8 cellular contexts compared by ENCODE assay signal in genomic region chr17:75456417-75457046, GRCh38. TPM values are rescaled to one million over a fixed set of nuclear protein-coding genes. Genes with fewer than 3 reads are reported as not detected.
DNase-seq lines count a peak whose midpoint lies in the region; ATAC-seq and TF ChIP-seq lines count a peak whose summit lies in the region.

TSS of gene TMEM94 (plus strand) at chr17:75456635. CDS start at chr17:75471906, 15,271 bp downstream.

- peak; percentile 99 for DNase-seq in ELF-1 (ENCODE audit: low read depth, low spot score)
- peak; percentile 98 for DNase-seq in H7
- peak; percentile 96 for DNase-seq in MG63
- DNase-seq in SHP77 treated with DMSO at 0.1 percent for 48 hours (lab: John Stamatoyannopoulos, UW), result peak; percentile 99
- DNase-seq in activated effector memory CD4-positive, alpha-beta T cell treated with anti-CD3 and anti-CD28 coated beads, Interleukin-2, amount 50 U/mL, for 16 hours, result peak; percentile 95
- peak; percentile 97 for DNase-seq in fibroblast of the conjunctiva (ENCODE audit: low read depth)
- peak; percentile 89 for DNase-seq in nephron progenitor cell
- DNase-seq in stimulated activated naive CD8-positive, alpha-beta T cell treated with anti-CD3 and anti-CD28 coated beads, Interleukin-15, amount 100 ng/mL, for 72 hours, result peak; percentile 87 to 95

- H3K36me3 Mint-ChIP-seq in nephron progenitor cell (ENCODE audit: low read depth), result peaks cover 8% of the 10 kb centered on the region

- H3K36me3 ChIP-seq in H7 (replicated peaks; ENCODE audit: control insufficient read depth, insufficient read depth, low read length), result no peaks in the 10 kb centered on the region
- H3K36me3 ChIP-seq in MG63, result no peaks in the 10 kb centered on the region

- ATAC-seq in stimulated activated naive CD8-positive, alpha-beta T cell treated with anti-CD3 and anti-CD28 coated beads, Interleukin-15, amount 100 ng/mL, for 72 hours, result peak; percentile 99

- peak within 1 kb of the TSS; percentile 90 for H3K4me3 Mint-ChIP-seq in nephron progenitor cell
- H3K4me3 Mint-ChIP-seq in stimulated activated naive CD8-positive, alpha-beta T cell treated with anti-CD3 and anti-CD28 coated beads, Interleukin-15, amount 100 ng/mL, for 72 hours, result peak within 1 kb of the TSS; percentile 98

- H3K27ac Mint-ChIP-seq in nephron progenitor cell, result peak within 1 kb of the TSS; percentile 95
- H3K27ac Mint-ChIP-seq in stimulated activated naive CD8-positive, alpha-beta T cell treated with anti-CD3 and anti-CD28 coated beads, Interleukin-15, amount 100 ng/mL, for 72 hours, result peak within 1 kb of the TSS; percentile 98

- H3K9me3 Mint-ChIP-seq in nephron progenitor cell, result no peaks in the 10 kb centered on the region
- no peaks in the 10 kb centered on the region for H3K9me3 Mint-ChIP-seq in stimulated activated naive CD8-positive, alpha-beta T cell treated with anti-CD3 and anti-CD28 coated beads, Interleukin-15, amount 100 ng/mL, for 72 hours

- peaks cover 6% of the 10 kb centered on the region for H3K27me3 Mint-ChIP-seq in nephron progenitor cell (ENCODE audit: low read depth, poor library complexity)
- no peaks in the 10 kb centered on the region for H3K27me3 Mint-ChIP-seq in stimulated activated naive CD8-positive, alpha-beta T cell treated with anti-CD3 and anti-CD28 coated beads, Interleukin-15, amount 100 ng/mL, for 72 hours

- H3K27me3 ChIP-seq in H7 (ENCODE audit: control insufficient read depth, insufficient read depth, low read length) (no peaks in the 10 kb centered on the region), MG63 (no peaks in the 10 kb centered on the region)

- no peaks in the 10 kb centered on the region for H3K9me3 ChIP-seq in MG63

- TF ChIP-seq CTCF in nephron progenitor cell (IDR thresholded peaks at IDR 0.05), result no peak

- H3K4me1 Mint-ChIP-seq in nephron progenitor cell, result peaks cover 65% of the 10 kb centered on the region
- H3K4me1 Mint-ChIP-seq in stimulated activated naive CD8-positive, alpha-beta T cell treated with anti-CD3 and anti-CD28 coated beads, Interleukin-15, amount 100 ng/mL, for 72 hours, result peaks cover 38% of the 10 kb centered on the region

- peak within 1 kb of the TSS; percentile 69 for H3K4me3 ChIP-seq in H7 (ENCODE audit: insufficient read depth, low read depth, low read length)
- peak within 1 kb of the TSS; percentile 87 for H3K4me3 ChIP-seq in MG63

RNA-seq across cellular contexts. Expression of gene TMEM94, which starts in this region (rescaled TPM):
- total RNA-seq in H7 (2014; rRNA removed; shearing (Covaris generic)), result 58.2 and 76.8 TPM in 2 replicates
- 10.7 and 12.5 TPM in 2 replicates for total RNA-seq in MG63 (2014; rRNA removed; shearing (Covaris generic); ENCODE audit: low replicate concordance)

Comparison
In these comparisons a context has a peak if more than half of its experiments do, and no peak if none do; other contexts are left out.
1. Peak in every context shown above with its lines: DNase-seq, ATAC-seq and H3K4me3 ChIP-seq.